12 cellular contexts compared by ENCODE assay signal in genomic region chr5:67292201-67292940, GRCh38.
"Had no signal": no experiment of that assay in that cellular context is flagged by ENCODE, and none has a peak within 500 bp of the region (broad histone marks: within the 10 kb centered on the region; RNA-seq: fewer than 3 reads in every experiment).

No MANE protein-coding gene starts in this region.

- H3K4me3 ChIP-seq: gastrocnemius medialis, lung, mucosa of descending colon, skin epidermis had no signal

- H3K9me3 ChIP-seq: gastrocnemius medialis, mucosa of descending colon had no signal

- H3K27me3 ChIP-seq: gastrocnemius medialis had no signal

- H3K4me3 Mint-ChIP-seq: activated CD8-positive, alpha-beta memory T cell treated with anti-CD3 and anti-CD28 coated beads, Interleukin-2, amount 10 ng/mL, durations not matched to agents 7 days and 5 days; activated T-cell treated with anti-CD3 and anti-CD28 coated beads, Interleukin-2, amount 50 U/mL, for 24 hours; natural killer cell; T-helper 1 cell treated with Interleukin-12 subunit alpha and Interleukin-12 subunit beta and Interleukin-4 antibody, amounts not matched to agents 30 μg/mL and 1 μg/mL, for 36 hours had no signal

- DNase-seq: activated CD8-positive, alpha-beta memory T cell treated with anti-CD3 and anti-CD28 coated beads, Interleukin-2, amount 10 ng/mL, durations not matched to agents 7 days and 5 days; activated effector memory CD4-positive, alpha-beta T cell treated with anti-CD3 and anti-CD28 coated beads, Interleukin-2, amount 50 U/mL, for 16 hours; activated T-cell treated with anti-CD3 and anti-CD28 coated beads, Interleukin-2, amount 50 U/mL, for 24 hours; gastrocnemius medialis; kidney glomerular epithelial cell; mucosa of descending colon; natural killer cell; SHP77 had no signal

- H3K9me3 Mint-ChIP-seq: activated T-cell treated with anti-CD3 and anti-CD28 coated beads, Interleukin-2, amount 50 U/mL, for 24 hours; natural killer cell; T-helper 1 cell treated with Interleukin-12 subunit alpha and Interleukin-12 subunit beta and Interleukin-4 antibody, amounts not matched to agents 30 μg/mL and 1 μg/mL, for 36 hours had no signal

- H3K27ac Mint-ChIP-seq: activated CD8-positive, alpha-beta memory T cell treated with anti-CD3 and anti-CD28 coated beads, Interleukin-2, amount 10 ng/mL, durations not matched to agents 7 days and 5 days; activated naive CD4-positive, alpha-beta T cell treated with anti-CD3 and anti-CD28 coated beads, Interleukin-2, amount 50 U/mL, for 72 hours; activated T-cell treated with anti-CD3 and anti-CD28 coated beads, Interleukin-2, amount 50 U/mL, for 24 hours; T-helper 1 cell treated with Interleukin-12 subunit alpha and Interleukin-12 subunit beta and Interleukin-4 antibody, amounts not matched to agents 30 μg/mL and 1 μg/mL, for 36 hours had no signal

- H3K36me3 Mint-ChIP-seq: activated CD8-positive, alpha-beta memory T cell treated with anti-CD3 and anti-CD28 coated beads, Interleukin-2, amount 10 ng/mL, durations not matched to agents 7 days and 5 days; activated naive CD4-positive, alpha-beta T cell treated with anti-CD3 and anti-CD28 coated beads, Interleukin-2, amount 50 U/mL, for 72 hours; natural killer cell had no signal

- H3K4me1 ChIP-seq: gastrocnemius medialis had no signal

- H3K36me3 ChIP-seq: gastrocnemius medialis had no signal

- H3K4me1 Mint-ChIP-seq: activated CD8-positive, alpha-beta memory T cell treated with anti-CD3 and anti-CD28 coated beads, Interleukin-2, amount 10 ng/mL, durations not matched to agents 7 days and 5 days had no signal

- ATAC-seq: activated CD8-positive, alpha-beta memory T cell treated with anti-CD3 and anti-CD28 coated beads, Interleukin-2, amount 10 ng/mL, durations not matched to agents 7 days and 5 days; activated naive CD4-positive, alpha-beta T cell treated with anti-CD3 and anti-CD28 coated beads, Interleukin-2, amount 50 U/mL, for 72 hours; gastrocnemius medialis; mucosa of descending colon; natural killer cell had no signal

- H3K27ac ChIP-seq: gastrocnemius medialis, skin epidermis had no signal
